14 cellular contexts compared by ENCODE assay signal in the genomic region with DNA sequence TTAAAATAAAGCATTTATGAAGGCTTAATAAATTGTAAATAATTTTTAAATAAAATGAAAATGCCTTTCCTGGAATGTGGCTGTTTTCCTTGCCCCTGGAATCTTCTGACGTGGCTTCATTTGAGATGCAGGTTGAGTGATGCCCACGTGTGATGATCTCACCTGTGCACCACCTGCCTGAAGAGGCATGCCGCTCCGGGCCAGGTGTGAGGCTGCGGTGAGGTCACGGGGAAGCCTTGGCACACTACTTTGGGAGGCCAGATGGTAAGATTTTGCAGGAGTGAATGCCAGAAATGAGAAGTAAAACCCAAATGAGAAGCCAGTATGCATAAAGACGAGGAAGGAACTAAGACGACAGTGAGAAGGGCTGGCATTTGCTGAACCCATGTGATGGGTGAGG. TPM values are rescaled to one million over a fixed set of nuclear protein-coding genes. Genes with fewer than 3 reads are reported as not detected.
A peak's percentile ranks its signal among the peaks of the same experiment; 100 is the strongest.
DNase-seq lines count a peak whose midpoint lies in the region; ATAC-seq, FAIRE-seq and TF ChIP-seq lines count a peak whose summit lies in the region.
"Had no signal": no experiment of that assay in that cellular context is flagged by ENCODE, and none has a peak within 500 bp of the region (broad histone marks: within the 10 kb centered on the region; RNA-seq: fewer than 3 reads in every experiment).

No MANE protein-coding gene starts in this region.

- no peak overlapping the region for H2AFZ ChIP-seq in K562 (ENCODE audit: low read depth, low read length)

- TF ChIP-seq EP300 in K562 (IDR thresholded peaks at IDR 0.05; ENCODE audit: low read length): no peak

- no peak overlapping the region for H3K27ac Mint-ChIP-seq in memory B cell
- H3K27ac Mint-ChIP-seq: activated naive CD4-positive, alpha-beta T cell treated with anti-CD3 and anti-CD28 coated beads, Interleukin-2, amount 50 U/mL, for 24 hours had no signal

- H4K20me1 ChIP-seq in K562 (replicated peaks; ENCODE audit: control insufficient read depth, insufficient read depth, low read length): no peaks in the 10 kb centered on the region

- in situ Hi-C loops in K562 (cut with MboI): no loop called here

- no peak for ATAC-seq in K562
- peak; percentile 17 for ATAC-seq in memory B cell (ENCODE audit: low read depth)

- peaks cover 8% of the 10 kb centered on the region for H3K36me3 Mint-ChIP-seq in memory B cell

- no peaks in the 10 kb centered on the region for H3K9me1 ChIP-seq in K562 (ENCODE audit: control insufficient read depth, insufficient read depth, low read length)

- TF ChIP-seq RAD21 in K562 (CRISPR knock-in tag; conservative IDR thresholded peaks at IDR 0.05 in 1 of 2, IDR thresholded peaks at IDR 0.05 in 1 of 2): no peak

- peaks cover 2% of the 10 kb centered on the region for H3K4me1 Mint-ChIP-seq in memory B cell

- no peak overlapping the region for H3K4me3 ChIP-seq in K562
- H3K4me3 ChIP-seq: cardiac muscle cell, spleen had no signal

- intact Hi-C loops in K562 (cut with micrococcal nuclease): loop anchor here (10.0 kb wide), 1 partner anchor 161 kb away; no protein-coding TSS in a partner anchor

- H3K4me3 Mint-ChIP-seq in memory B cell: no peak overlapping the region
- H3K4me3 Mint-ChIP-seq: activated naive CD4-positive, alpha-beta T cell treated with anti-CD3 and anti-CD28 coated beads, Interleukin-2, amount 50 U/mL, for 24 hours had no signal

- no peaks in the 10 kb centered on the region for H3K9me3 Mint-ChIP-seq in memory B cell
- H3K9me3 Mint-ChIP-seq: activated naive CD4-positive, alpha-beta T cell treated with anti-CD3 and anti-CD28 coated beads, Interleukin-2, amount 50 U/mL, for 24 hours had no signal

- peak; percentile 70 for DNase-seq in DMS79 treated with DMSO at 0.1 percent for 48 hours (lab: John Stamatoyannopoulos, UW)
- peak; percentile 26 for DNase-seq in NCI-H2107 treated with DMSO at 0.1 percent for 48 hours (lab: John Stamatoyannopoulos, UW; ENCODE audit: unreplicated experiment)
- no peak for DNase-seq in K562 (ENCODE audit: extremely low read depth in 1 of 4, low spot score in 3 of 4)
- no peak for DNase-seq in memory B cell (ENCODE audit: low spot score in 2 of 2)
- no peak for DNase-seq in NOMO-1 treated with dmso at 0.1 percent for 144 hours (lab: John Stamatoyannopoulos, UW; ENCODE audit: unreplicated experiment)
- DNase-seq in HEK293T (ENCODE audit: extremely low spot score): no peak
- DNase-seq in activated T-cell treated with anti-CD3 and anti-CD28 coated beads, Interleukin-2, amount 50 U/mL, for 48 hours: no peak
- DNase-seq in kidney glomerular epithelial cell (lab: John Stamatoyannopoulos, UW): no peak
- DNase-seq: activated CD8-positive, alpha-beta memory T cell treated with anti-CD3 and anti-CD28 coated beads, Interleukin-2, amount 50 U/mL, for 48 hours; AML-193; HCEC 1CT; spleen had no signal

- POLR2A ChIA-PET in K562 (lab: Yijun Ruan, JAX) (no interaction called here), HEK293T (lab: Yijun Ruan, JAX) (no interaction called here)

- H3K4me1 ChIP-seq in K562 (replicated peaks in 1 of 2; ENCODE audit: control insufficient read depth in 2 of 2, insufficient read depth in 2 of 2, low read length in 2 of 2): no peaks in the 10 kb centered on the region; a peak in 2 of 5 replicates

- no peak overlapping the region for H3K27ac ChIP-seq in K562 (ENCODE audit: extremely low read depth, low read depth, low read length)
- H3K27ac ChIP-seq: cardiac muscle cell, spleen had no signal

- H3K27me3 Mint-ChIP-seq in memory B cell: peaks cover 2% of the 10 kb centered on the region
- H3K27me3 Mint-ChIP-seq: activated naive CD4-positive, alpha-beta T cell treated with anti-CD3 and anti-CD28 coated beads, Interleukin-2, amount 50 U/mL, for 24 hours had no signal

- FAIRE-seq in K562 (lab: Jason Lieb, UNC): no peak

- no peak for TF ChIP-seq CTCF in K562 (IDR thresholded peaks at IDR 0.05 in 2 of 3, conservative IDR thresholded peaks at IDR 0.05 in 1 of 3; ENCODE audit: insufficient read depth in 2 of 3, low read depth in 1 of 3, low read length in 3 of 3)

- no peak overlapping the region for H3K4me2 ChIP-seq in K562 (ENCODE audit: insufficient read depth, low read length)

- 84% methylated on average over 7 of the region's 8 CpGs for WGBS in K562 (ENCODE audit: insufficient coverage, low coverage, missing lambda C conversion rate)

- peaks cover 37% of the 10 kb centered on the region; the same call in 2 of the 3 replicates for H3K36me3 ChIP-seq in K562 (ENCODE audit: control insufficient read depth, insufficient read depth, low read length)

- peaks cover 3 to 14% of the 10 kb centered on the region in 2 experiments; a peak in 2 of 5 replicates for H3K27me3 ChIP-seq in K562 (ENCODE audit: control insufficient read depth in 2 of 2, insufficient read depth in 2 of 2, low read length in 2 of 2)
- H3K27me3 ChIP-seq: cardiac muscle cell, spleen had no signal

- CTCF ChIA-PET in K562 (lab: Yijun Ruan, JAX; ENCODE audit: low intra/inter-chr PET ratio): no interaction called here
- CTCF ChIA-PET in HEK293T (lab: Yijun Ruan, JAX): no interaction called here

- no peak overlapping the region for H3K9ac ChIP-seq in K562 (ENCODE audit: insufficient read depth in 1 of 2, low read depth in 2 of 2, low read length in 2 of 2)

- no peak for TF ChIP-seq POLR2A in K562 (conservative IDR thresholded peaks at IDR 0.05)

- H3K9me3 ChIP-seq in K562 (replicated peaks; ENCODE audit: control insufficient read depth, insufficient read depth, low read depth, low read length): no peaks in the 10 kb centered on the region
- H3K9me3 ChIP-seq: spleen had no signal

- no peaks in the 10 kb centered on the region for H3K79me2 ChIP-seq in K562 (ENCODE audit: control insufficient read depth, insufficient read depth, low read length)

- no TSS peak for BruUV-seq in K562 (replicated peaks; lab: Mats Ljungman, UMichigan)

TF ChIP-seq in K562, 482 proteins besides CTCF, POLR2A, EP300 and RAD21:
- TF ChIP-seq ELF1 (tag; IDR thresholded peaks at IDR 0.05): no peak
- peak; percentile 42; the same call in 1 of the 2 replicates for TF ChIP-seq POLR2G (IDR thresholded peaks at IDR 0.05; ENCODE audit: low read depth, low read length)

TF ChIP-seq in HEK293T, 16 proteins besides CTCF, POLR2A, EP300 and RAD21:
- TF ChIP-seq NFRKB (IDR thresholded peaks at IDR 0.05) (no peak), TARDBP (IDR thresholded peaks at IDR 0.05) (no peak), CTBP1 (IDR thresholded peaks at IDR 0.05; ENCODE audit: borderline replicate concordance) (no peak), LEF1 (IDR thresholded peaks at IDR 0.05; ENCODE audit: borderline replicate concordance) (no peak)

RNA-seq across cellular contexts. Expression of a gene that starts 36.2 kb away (rescaled TPM):
- total RNA-seq in K562 (2011; cell fraction: chromatin; rRNA removed; ENCODE audit: low replicate concordance): 47.3 and 57.6 TPM in 2 replicates
- total RNA-seq in K562 (2011; cell fraction: nucleolus; rRNA removed): 34.2 and 43.4 TPM in 2 replicates
- 46.8 and 49.4 TPM in 2 replicates for total RNA-seq in K562 (2011; cell fraction: nucleoplasm; rRNA removed)
- total RNA-seq in K562 (2014; rRNA removed) (66.7 and 70.9 TPM in 2 replicates), K562 (2014; rRNA removed; fragmentation: Illumina TruSeq; extraction: Trizol) (75.4 and 75.8 TPM in 2 replicates), K562 (2015; rRNA removed; fragmentation: Illumina TruSeq; extraction: Trizol) (53.0 and 55.7 TPM in 2 replicates), K562 (2021) (77.0 and 78.2 TPM in 2 replicates)
- polyA plus RNA-seq in K562 (2011; rRNA removed) (63.1 and 69.4 TPM in 2 replicates), K562 (2014; fragmentation: Illumina TruSeq; extraction: Trizol) (139 and 161 TPM in 2 replicates), K562 (2014; fragmentation: Nextera tagmentation; extraction: Ambion mirVana) (100 to 1,000 TPM; 116 to 166 TPM), K562 (2014; rRNA removed) (61.7 and 68.3 TPM in 2 replicates)
- 37.6 and 43.6 TPM in 2 replicates for polyA plus RNA-seq in K562 (2011; cell fraction: cytosol; rRNA removed)
- 47.8 and 51.9 TPM in 2 replicates for polyA plus RNA-seq in K562 (2011; cell fraction: nucleus; rRNA removed)
- polyA plus RNA-seq in K562 (2012): 66.7 and 165 TPM in 2 replicates
- 55.6 and 63.3 TPM in 2 replicates for polyA minus RNA-seq in K562 (2011; rRNA and poly(A)+ RNA removed)
- polyA minus RNA-seq in K562 (2011; cell fraction: cytosol; rRNA and poly(A)+ RNA removed): 31.6 and 55.7 TPM in 2 replicates
- polyA minus RNA-seq in K562 (2011; cell fraction: nucleus; rRNA and poly(A)+ RNA removed): 16.7 and 22.7 TPM in 2 replicates

Comparison
In these comparisons a context has a peak if more than half of its experiments do, and no peak if none do; other contexts are left out.
1. DNase-seq: peak in DMS79 treated with DMSO at 0.1 percent for 48 hours (single experiment) and NCI-H2107 treated with DMSO at 0.1 percent for 48 hours (single experiment); none in K562 (0 of 4), memory B cell (0 of 2), NOMO-1 treated with dmso at 0.1 percent for 144 hours (single experiment), HEK293T (single experiment), activated T-cell treated with anti-CD3 and anti-CD28 coated beads, Interleukin-2, amount 50 U/mL, for 48 hours (0 of 2) and kidney glomerular epithelial cell (single experiment).